In genomic region chr3:185966655-185967054, GRCh38 we compare ENCODE assay signal across 28 cellular contexts.
"Had no signal": no experiment of that assay in that cellular context is flagged by ENCODE, and none has a peak within 500 bp of the region (broad histone marks: within the 10 kb centered on the region; RNA-seq: fewer than 3 reads in every experiment).

No MANE protein-coding gene starts in this region.

- ATAC-seq: natural killer cell; psoas muscle; right cardiac atrium; sciatic nerve; stimulated activated memory B cell treated with anti-CD40 and anti-IgM and Interleukin-4, amounts not matched to agents 10 μg/mL and 1 μg/mL and 100 μg/mL, for 72 hours; stimulated activated naive CD8-positive, alpha-beta T cell treated with anti-CD3 and anti-CD28 coated beads, Interleukin-15, amount 100 ng/mL, for 72 hours; stimulated activated naive CD8-positive, alpha-beta T cell treated with anti-CD3 and anti-CD28 coated beads, Interleukin-15, Interleukin-2, amounts not matched to agents 100 U/mL and 50 U/mL, for 24 hours had no signal

- H3K27ac ChIP-seq: neural progenitor cell, ovary, parathyroid adenoma, psoas muscle, skin epidermis, spleen, suprapubic skin, testis, tibial artery, transverse colon, upper lobe of left lung, vagina had no signal

- H3K79me2 ChIP-seq: parathyroid adenoma had no signal

- H3K36me3 ChIP-seq: neural progenitor cell, ovary, spleen, suprapubic skin, tibial artery, transverse colon, upper lobe of left lung, vagina had no signal

- DNase-seq: natural killer cell; occipital lobe; ovary; psoas muscle; right cardiac atrium; spleen; stimulated activated CD4-positive, alpha-beta T cell treated with anti-CD3 and anti-CD28 coated beads, Interleukin-12 subunit alpha, Interleukin-12 subunit beta, amount 100 ng/mL, for 4 hours; stimulated activated CD4-positive, alpha-beta T cell treated with anti-CD3 and anti-CD28 coated beads, Interleukin-1b, Interleukin-23, amount 100 ng/mL, for 48 hours; stimulated activated CD4-positive, alpha-beta T cell treated with anti-CD3 and anti-CD28 coated beads, Interleukin-4, amount 100 ng/mL, for 1 hour; stimulated activated CD4-positive, alpha-beta T cell treated with anti-CD3 and anti-CD28 coated beads, Interleukin-4, amount 100 ng/mL, for 4 hours; stimulated activated CD8-positive, alpha-beta memory T cell treated with anti-CD3 and anti-CD28 coated beads, Interleukin-4, amount 100 ng/mL, for 48 hours; stimulated activated naive CD4-positive, alpha-beta T cell; stimulated activated naive CD8-positive, alpha-beta T cell treated with anti-CD3 and anti-CD28 coated beads, Interleukin-15, amount 100 ng/mL, for 72 hours; stimulated activated naive CD8-positive, alpha-beta T cell treated with anti-CD3 and anti-CD28 coated beads, Interleukin-15, Interleukin-2, amounts not matched to agents 100 U/mL and 50 U/mL, for 24 hours; substantia nigra; testis; tibial artery; transverse colon; upper lobe of left lung had no signal

- H3K27me3 ChIP-seq: neural progenitor cell, ovary, spleen, suprapubic skin, testis, tibial artery, transverse colon, upper lobe of left lung, vagina had no signal

- H3K4me1 ChIP-seq: neural progenitor cell, parathyroid adenoma, psoas muscle, spleen, testis, tibial artery, upper lobe of left lung, vagina had no signal

- FAIRE-seq: urothelium cell line had no signal

- H2AFZ ChIP-seq: neural progenitor cell, parathyroid adenoma had no signal

- H3K4me3 ChIP-seq: neural progenitor cell, ovary, psoas muscle, skin epidermis, smooth muscle cell, spleen, suprapubic skin, testis, tibial artery, transverse colon, upper lobe of left lung, vagina had no signal

- H3K9ac ChIP-seq: neural progenitor cell, parathyroid adenoma had no signal

- H3K9me3 ChIP-seq: ovary, psoas muscle, suprapubic skin, testis, tibial artery, transverse colon, upper lobe of left lung, vagina had no signal

- H3K4me2 ChIP-seq: neural progenitor cell, smooth muscle cell had no signal
